9 cellular contexts compared by ENCODE assay signal in genomic region chr16:65121870-65122723, GRCh38. TPM values are rescaled to one million over a fixed set of nuclear protein-coding genes. Genes with fewer than 3 reads are reported as not detected.
DNase-seq lines count a peak whose midpoint lies in the region; ATAC-seq and TF ChIP-seq lines count a peak whose summit lies in the region.
"Had no signal": no experiment of that assay in that cellular context is flagged by ENCODE, and none has a peak within 500 bp of the region (broad histone marks: within the 10 kb centered on the region; RNA-seq: fewer than 3 reads in every experiment).

TSS of gene CDH11 (minus strand) at chr16:65122063. CDS start at chr16:65004869, 117,194 bp downstream.

- H3K9me3 ChIP-seq in iPS DF 6.9 (ENCODE audit: control insufficient read depth, insufficient read depth, low read length): no peaks in the 10 kb centered on the region
- H3K9me3 ChIP-seq: neutrophil had no signal

- H3K27ac ChIP-seq in iPS DF 6.9 (ENCODE audit: low read length): no peak within 1 kb of the TSS
- H3K27ac ChIP-seq: neutrophil had no signal

- no CpG with 5 or more reads among the region's 69 CpGs for WGBS in iPS DF 6.9 (ENCODE audit: insufficient coverage, insufficient read length)

- ATAC-seq in sciatic nerve (peak; percentile 69), GM18505 (IDR thresholded peaks at IDR 0.05; ENCODE audit: unreplicated experiment) (no peak), HG03571 (IDR thresholded peaks at IDR 0.05; ENCODE audit: unreplicated experiment) (no peak), HG02981 (IDR thresholded peaks at IDR 0.05; ENCODE audit: unreplicated experiment) (no peak)

- intact Hi-C loops in sciatic nerve (cut with DNase I): no loop called here

- no peaks in the 10 kb centered on the region for H3K36me3 ChIP-seq in iPS DF 6.9 (ENCODE audit: control insufficient read depth, insufficient read depth, low read length)
- H3K36me3 ChIP-seq: neutrophil had no signal

- DNase-seq in GM04504 (ENCODE audit: low read depth) (peak; percentile 78), astrocyte of the hippocampus (ENCODE audit: low read depth, low spot score) (peak; percentile 90), iPS DF 6.9 (ENCODE audit: low read depth, low spot score) (no peak), sciatic nerve (ENCODE audit: low spot score) (peak; percentile 84)
- DNase-seq in effector CD8-positive, alpha-beta T cell (lab: John Stamatoyannopoulos, UW): no peak

- H3K4me1 ChIP-seq in iPS DF 6.9 (ENCODE audit: control insufficient read depth, insufficient read depth, low read length): no peaks in the 10 kb centered on the region

- peaks cover 41% of the 10 kb centered on the region for H3K27me3 ChIP-seq in iPS DF 6.9 (ENCODE audit: control insufficient read depth, insufficient read depth, low read length)

- H3K4me3 ChIP-seq in iPS DF 6.9 (ENCODE audit: low read length): peak within 1 kb of the TSS; percentile 49; the same call in 1 of the 2 replicates

- TF ChIP-seq POLR2A in GM18505 (IDR thresholded peaks at IDR 0.05; ENCODE audit: borderline replicate concordance, extremely low read depth, insufficient read depth, insufficient read length): no peak

RNA-seq across cellular contexts. Expression of gene CDH11, which starts in this region (rescaled TPM):
- total RNA-seq in sciatic nerve: 238 TPM

Comparison
In these comparisons a context has a peak if more than half of its experiments do, and no peak if none do; other contexts are left out.
1. DNase-seq: peak in GM04504 (single experiment), astrocyte of the hippocampus (single experiment) and sciatic nerve (single experiment); none in iPS DF 6.9 (single experiment) and effector CD8-positive, alpha-beta T cell (single experiment).